In genomic region chr11:116879789-116880402, GRCh38 we compare ENCODE assay signal across 1 cellular context.
TF ChIP-seq lines count a peak whose summit lies in the region.

No MANE protein-coding gene starts in this region.

TF ChIP-seq in H1, 55 proteins besides CTCF, POLR2A, EP300 and RAD21:
- no peak for TF ChIP-seq EZH2 (IDR thresholded peaks at IDR 0.05; ENCODE audit: low read depth, low read length, severe bottlenecking)
- no peak for TF ChIP-seq CHD1 (IDR thresholded peaks at IDR 0.05; ENCODE audit: low read depth, low read length)
- TF ChIP-seq NANOG (IDR thresholded peaks at IDR 0.05; ENCODE audit: insufficient read depth, low read depth, low read length, poor library complexity, severe bottlenecking), result no peak
- no peak for TF ChIP-seq CEBPB (IDR thresholded peaks at IDR 0.05; ENCODE audit: low read depth, low read length)
- TF ChIP-seq CBX8 (IDR thresholded peaks at IDR 0.05; ENCODE audit: borderline replicate concordance, low read depth, low read length), result no peak
- no peak for TF ChIP-seq SP2 (IDR thresholded peaks at IDR 0.05; ENCODE audit: low read length)
- no peak for TF ChIP-seq HDAC6 (IDR thresholded peaks at IDR 0.05; ENCODE audit: low read depth, low read length)
- no peak for TF ChIP-seq TAF1 (IDR thresholded peaks at IDR 0.05; ENCODE audit: low read depth, low read length)
- no peak for TF ChIP-seq SP4 (IDR thresholded peaks at IDR 0.05; ENCODE audit: low read length)
- no peak for TF ChIP-seq JUND (IDR thresholded peaks at IDR 0.05; ENCODE audit: low read length)
- TF ChIP-seq ATF2 (IDR thresholded peaks at IDR 0.05; ENCODE audit: low read length), result no peak
- no peak for TF ChIP-seq MAFK (IDR thresholded peaks at IDR 0.05; ENCODE audit: low read depth, low read length)
- no peak for TF ChIP-seq CREB1 (IDR thresholded peaks at IDR 0.05)
- no peak for TF ChIP-seq ATF3 (IDR thresholded peaks at IDR 0.05; ENCODE audit: insufficient read depth, low read depth, low read length)
- TF ChIP-seq BCL11A (IDR thresholded peaks at IDR 0.05; ENCODE audit: low read depth in 2 of 2, low read length in 2 of 2), result no peak
- no peak for TF ChIP-seq SP1 (IDR thresholded peaks at IDR 0.05; ENCODE audit: low read depth, low read length)
- no peak for TF ChIP-seq TEAD4 (IDR thresholded peaks at IDR 0.05; ENCODE audit: low read depth, low read length)
- no peak for TF ChIP-seq CTBP2 (IDR thresholded peaks at IDR 0.05; ENCODE audit: borderline replicate concordance, insufficient read depth, insufficient read length, low read length)
